ENCODE assay signal across 9 cellular contexts in genomic region chr2:152585830-152586484, GRCh38.
DNase-seq lines count a peak whose midpoint lies in the region; ATAC-seq and TF ChIP-seq lines count a peak whose summit lies in the region.
"Had no signal": no experiment of that assay in that cellular context is flagged by ENCODE, and none has a peak within 500 bp of the region (broad histone marks: within the 10 kb centered on the region; RNA-seq: fewer than 3 reads in every experiment).

No MANE protein-coding gene starts in this region.

- in situ Hi-C loops in astrocyte of the spinal cord (cut with HindIII; ENCODE audit: low sequenced_read_pairs) = no loop called here

- H3K9me3 ChIP-seq in left ventricle myocardium inferior (replicated peaks) = no peaks in the 10 kb centered on the region

- H3K4me3 ChIP-seq in left ventricle myocardium inferior (no peak overlapping the region), astrocyte of the spinal cord (ENCODE audit: low read depth, low read length) (no peak overlapping the region)

- no peak for DNase-seq in Right ventricle myocardium superior
- DNase-seq in left ventricle myocardium inferior = no peak
- peak; percentile 95 for DNase-seq in astrocyte of the spinal cord (ENCODE audit: low read depth, low spot score)
- DNase-seq in iris pigment epithelial cell (ENCODE audit: low read depth) = peak; percentile 96
- no peak for DNase-seq in NK-92 (lab: John Stamatoyannopoulos, UW; ENCODE audit: unreplicated experiment)
- no peak for DNase-seq in mucosa of gallbladder (ENCODE audit: low spot score)
- no peak for DNase-seq in cerebellar cortex (ENCODE audit: low spot score)
- DNase-seq in DMS53 (lab: John Stamatoyannopoulos, UW) = no peak
- DNase-seq: CD8-positive, alpha-beta memory T cell had no signal

- H3K27ac ChIP-seq in left ventricle myocardium inferior (replicated peaks) = no peak overlapping the region

- TF ChIP-seq CTCF in left ventricle myocardium inferior (IDR thresholded peaks at IDR 0.05; ENCODE audit: borderline replicate concordance) (no peak), astrocyte of the spinal cord (IDR thresholded peaks at IDR 0.05; ENCODE audit: low read depth, low read length) (no peak)

- intact Hi-C loops in Right ventricle myocardium superior (cut with DNase I) = no loop called here
- intact Hi-C loops in left ventricle myocardium inferior (cut with micrococcal nuclease) = no loop called here

- ATAC-seq in Right ventricle myocardium superior (ENCODE audit: poor library complexity) = peak; percentile 68

- H3K27me3 ChIP-seq in left ventricle myocardium inferior (ENCODE audit: low read depth) = no peaks in the 10 kb centered on the region

- peaks cover 16% of the 10 kb centered on the region for H3K4me1 ChIP-seq in left ventricle myocardium inferior

- H3K36me3 ChIP-seq in left ventricle myocardium inferior = peaks cover 4% of the 10 kb centered on the region

Comparison
In these comparisons a context has a peak if more than half of its experiments do, and no peak if none do; other contexts are left out.
1. DNase-seq: peak in astrocyte of the spinal cord (single experiment) and iris pigment epithelial cell (single experiment); none in Right ventricle myocardium superior (single experiment), left ventricle myocardium inferior (single experiment), NK-92 (single experiment), mucosa of gallbladder (single experiment), cerebellar cortex (single experiment) and DMS53 (single experiment).